1 cellular context compared by ENCODE assay signal in the genomic region with DNA sequence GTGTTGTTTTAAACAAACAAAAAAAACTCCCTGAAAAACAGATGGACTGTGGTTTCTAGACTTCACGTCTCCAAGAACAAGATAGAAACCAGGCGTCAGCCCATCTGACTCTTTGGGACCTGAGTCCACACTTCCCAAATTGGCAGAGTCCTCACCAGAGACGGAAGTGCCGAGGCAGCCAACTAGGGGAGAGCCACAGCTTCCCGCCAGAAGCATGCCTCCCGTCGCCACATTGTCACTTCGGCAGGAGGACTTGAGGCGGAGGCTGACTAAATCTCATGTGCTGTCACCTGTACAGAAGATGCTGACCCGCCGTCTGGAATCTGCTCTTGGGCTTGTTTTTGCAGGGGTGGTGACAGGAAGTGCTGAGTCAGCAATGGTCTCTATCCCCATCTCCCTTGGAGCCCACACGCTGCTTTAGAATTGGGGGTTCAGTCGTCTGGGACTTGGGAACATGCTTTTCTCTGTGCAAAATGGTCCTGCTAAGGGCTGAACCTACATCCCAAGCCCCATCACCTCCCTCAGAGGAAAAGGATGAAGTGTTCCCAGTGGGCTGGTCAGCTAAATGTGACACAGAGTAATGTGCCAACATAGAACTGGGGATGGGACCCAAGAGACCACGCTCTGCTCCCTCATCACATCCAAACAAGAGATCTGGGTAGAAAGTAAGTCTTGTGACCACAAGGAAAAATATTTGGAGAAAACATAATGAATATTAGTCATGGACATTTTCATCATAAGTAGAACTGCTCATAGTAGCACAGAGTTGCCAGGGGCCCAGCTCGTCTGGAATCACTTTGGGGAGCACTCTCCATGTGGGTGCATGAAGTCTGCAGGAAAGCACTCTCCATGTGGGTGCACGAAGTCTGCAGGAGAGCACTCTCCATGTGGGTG.
TF ChIP-seq lines count a peak whose summit lies in the region.

No MANE protein-coding gene starts in this region.

TF ChIP-seq in K562, 482 proteins besides CTCF, POLR2A, EP300 and RAD21 (continued from another document):
- TF ChIP-seq, protein P1, sequence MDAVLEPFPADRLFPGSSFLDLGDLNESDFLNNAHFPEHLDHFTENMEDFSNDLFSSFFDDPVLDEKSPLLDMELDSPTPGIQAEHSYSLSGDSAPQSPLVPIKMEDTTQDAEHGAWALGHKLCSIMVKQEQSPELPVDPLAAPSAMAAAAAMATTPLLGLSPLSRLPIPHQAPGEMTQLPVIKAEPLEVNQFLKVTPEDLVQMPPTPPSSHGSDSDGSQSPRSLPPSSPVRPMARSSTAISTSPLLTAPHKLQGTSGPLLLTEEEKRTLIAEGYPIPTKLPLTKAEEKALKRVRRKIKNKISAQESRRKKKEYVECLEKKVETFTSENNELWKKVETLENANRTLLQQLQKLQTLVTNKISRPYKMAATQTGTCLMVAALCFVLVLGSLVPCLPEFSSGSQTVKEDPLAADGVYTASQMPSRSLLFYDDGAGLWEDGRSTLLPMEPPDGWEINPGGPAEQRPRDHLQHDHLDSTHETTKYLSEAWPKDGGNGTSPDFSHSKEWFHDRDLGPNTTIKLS (IDR thresholded peaks at IDR 0.05; ENCODE audit: borderline replicate concordance, low read depth) = no peak
- TF ChIP-seq MAFF (IDR thresholded peaks at IDR 0.05; ENCODE audit: low read length) (peak; percentile 94), ZNF165 (CRISPR knock-in tag; IDR thresholded peaks at IDR 0.05; ENCODE audit: borderline replicate concordance) (no peak), NR3C1 (CRISPR knock-in tag; IDR thresholded peaks at IDR 0.05) (no peak), ZKSCAN3 (CRISPR knock-in tag; IDR thresholded peaks at IDR 0.05) (no peak), MAFG (tag; conservative IDR thresholded peaks at IDR 0.05) (peak; percentile 88), ZNF324 (CRISPR knock-in tag; IDR thresholded peaks at IDR 0.05) (no peak), MYNN (IDR thresholded peaks at IDR 0.05) (no peak), MYNN (CRISPR knock-in tag; IDR thresholded peaks at IDR 0.05) (no peak), FOXA1 (IDR thresholded peaks at IDR 0.05; ENCODE audit: borderline replicate concordance) (no peak), ZNF316 (IDR thresholded peaks at IDR 0.05) (peak; percentile 90), POLR2H (tag; IDR thresholded peaks at IDR 0.05; ENCODE audit: low read depth) (no peak), C11orf30 (IDR thresholded peaks at IDR 0.05; ENCODE audit: low read depth) (peak; percentile 87), SRSF7 (optimal IDR thresholded peaks at IDR 0.05; ENCODE audit: low read depth, low read length) (no peak), MAFK (IDR thresholded peaks at IDR 0.05; ENCODE audit: low read length) (peak; percentile 97), ARHGAP35 (IDR thresholded peaks at IDR 0.05; ENCODE audit: partially characterized antibody) (no peak)
- TF ChIP-seq, protein P2, sequence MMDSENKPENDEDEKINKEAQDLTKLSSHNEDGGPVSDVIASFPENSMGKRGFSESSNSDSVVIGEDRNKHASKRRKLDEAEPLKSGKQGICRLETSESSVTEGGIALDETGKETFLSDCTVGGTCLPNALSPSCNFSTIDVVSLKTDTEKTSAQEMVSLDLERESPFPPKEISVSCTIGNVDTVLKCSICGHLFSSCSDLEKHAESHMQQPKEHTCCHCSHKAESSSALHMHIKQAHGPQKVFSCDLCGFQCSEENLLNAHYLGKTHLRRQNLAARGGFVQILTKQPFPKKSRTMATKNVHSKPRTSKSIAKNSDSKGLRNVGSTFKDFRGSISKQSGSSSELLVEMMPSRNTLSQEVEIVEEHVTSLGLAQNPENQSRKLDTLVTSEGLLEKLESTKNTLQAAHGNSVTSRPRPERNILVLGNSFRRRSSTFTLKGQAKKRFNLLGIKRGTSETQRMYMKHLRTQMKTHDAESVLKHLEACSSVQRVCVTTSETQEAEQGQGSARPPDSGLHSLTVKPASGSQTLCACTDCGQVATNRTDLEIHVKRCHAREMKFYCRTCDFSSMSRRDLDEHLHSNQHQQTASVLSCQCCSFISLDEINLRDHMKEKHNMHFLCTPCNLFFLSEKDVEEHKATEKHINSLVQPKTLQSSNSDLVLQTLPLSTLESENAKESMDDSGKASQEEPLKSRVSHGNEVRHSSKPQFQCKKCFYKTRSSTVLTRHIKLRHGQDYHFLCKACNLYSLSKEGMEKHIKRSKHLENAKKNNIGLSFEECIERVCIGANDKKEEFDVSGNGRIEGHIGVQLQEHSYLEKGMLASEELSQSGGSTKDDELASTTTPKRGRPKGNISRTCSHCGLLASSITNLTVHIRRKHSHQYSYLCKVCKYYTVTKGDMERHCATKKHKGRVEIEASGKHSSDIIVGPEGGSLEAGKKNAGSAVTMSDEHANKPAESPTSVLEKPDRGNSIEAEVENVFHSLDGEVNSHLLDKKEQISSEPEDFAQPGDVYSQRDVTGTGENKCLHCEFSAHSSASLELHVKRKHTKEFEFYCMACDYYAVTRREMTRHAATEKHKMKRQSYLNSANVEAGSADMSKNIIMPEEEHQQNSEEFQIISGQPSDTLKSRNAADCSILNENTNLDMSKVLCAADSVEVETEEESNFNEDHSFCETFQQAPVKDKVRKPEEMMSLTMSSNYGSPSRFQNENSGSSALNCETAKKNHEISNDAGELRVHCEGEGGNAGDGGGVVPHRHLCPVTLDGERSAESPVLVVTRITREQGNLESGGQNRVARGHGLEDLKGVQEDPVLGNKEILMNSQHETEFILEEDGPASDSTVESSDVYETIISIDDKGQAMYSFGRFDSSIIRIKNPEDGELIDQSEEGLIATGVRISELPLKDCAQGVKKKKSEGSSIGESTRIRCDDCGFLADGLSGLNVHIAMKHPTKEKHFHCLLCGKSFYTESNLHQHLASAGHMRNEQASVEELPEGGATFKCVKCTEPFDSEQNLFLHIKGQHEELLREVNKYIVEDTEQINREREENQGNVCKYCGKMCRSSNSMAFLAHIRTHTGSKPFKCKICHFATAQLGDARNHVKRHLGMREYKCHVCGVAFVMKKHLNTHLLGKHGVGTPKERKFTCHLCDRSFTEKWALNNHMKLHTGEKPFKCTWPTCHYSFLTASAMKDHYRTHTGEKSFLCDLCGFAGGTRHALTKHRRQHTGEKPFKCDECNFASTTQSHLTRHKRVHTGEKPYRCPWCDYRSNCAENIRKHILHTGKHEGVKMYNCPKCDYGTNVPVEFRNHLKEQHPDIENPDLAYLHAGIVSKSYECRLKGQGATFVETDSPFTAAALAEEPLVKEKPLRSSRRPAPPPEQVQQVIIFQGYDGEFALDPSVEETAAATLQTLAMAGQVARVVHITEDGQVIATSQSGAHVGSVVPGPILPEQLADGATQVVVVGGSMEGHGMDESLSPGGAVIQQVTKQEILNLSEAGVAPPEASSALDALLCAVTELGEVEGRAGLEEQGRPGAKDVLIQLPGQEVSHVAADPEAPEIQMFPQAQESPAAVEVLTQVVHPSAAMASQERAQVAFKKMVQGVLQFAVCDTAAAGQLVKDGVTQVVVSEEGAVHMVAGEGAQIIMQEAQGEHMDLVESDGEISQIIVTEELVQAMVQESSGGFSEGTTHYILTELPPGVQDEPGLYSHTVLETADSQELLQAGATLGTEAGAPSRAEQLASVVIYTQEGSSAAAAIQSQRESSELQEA (IDR thresholded peaks at IDR 0.05; ENCODE audit: low read depth) = no peak
- TF ChIP-seq, protein P3, sequence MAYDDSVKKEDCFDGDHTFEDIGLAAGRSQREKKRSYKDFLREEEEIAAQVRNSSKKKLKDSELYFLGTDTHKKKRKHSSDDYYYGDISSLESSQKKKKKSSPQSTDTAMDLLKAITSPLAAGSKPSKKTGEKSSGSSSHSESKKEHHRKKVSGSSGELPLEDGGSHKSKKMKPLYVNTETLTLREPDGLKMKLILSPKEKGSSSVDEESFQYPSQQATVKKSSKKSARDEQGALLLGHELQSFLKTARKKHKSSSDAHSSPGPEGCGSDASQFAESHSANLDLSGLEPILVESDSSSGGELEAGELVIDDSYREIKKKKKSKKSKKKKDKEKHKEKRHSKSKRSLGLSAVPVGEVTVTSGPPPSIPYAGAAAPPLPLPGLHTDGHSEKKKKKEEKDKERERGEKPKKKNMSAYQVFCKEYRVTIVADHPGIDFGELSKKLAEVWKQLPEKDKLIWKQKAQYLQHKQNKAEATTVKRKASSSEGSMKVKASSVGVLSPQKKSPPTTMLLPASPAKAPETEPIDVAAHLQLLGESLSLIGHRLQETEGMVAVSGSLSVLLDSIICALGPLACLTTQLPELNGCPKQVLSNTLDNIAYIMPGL (CRISPR knock-in tag; IDR thresholded peaks at IDR 0.05) = no peak
- TF ChIP-seq, protein P4, sequence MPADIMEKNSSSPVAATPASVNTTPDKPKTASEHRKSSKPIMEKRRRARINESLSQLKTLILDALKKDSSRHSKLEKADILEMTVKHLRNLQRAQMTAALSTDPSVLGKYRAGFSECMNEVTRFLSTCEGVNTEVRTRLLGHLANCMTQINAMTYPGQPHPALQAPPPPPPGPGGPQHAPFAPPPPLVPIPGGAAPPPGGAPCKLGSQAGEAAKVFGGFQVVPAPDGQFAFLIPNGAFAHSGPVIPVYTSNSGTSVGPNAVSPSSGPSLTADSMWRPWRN (IDR thresholded peaks at IDR 0.05; ENCODE audit: low read depth) = no peak
- TF ChIP-seq, protein P5, sequence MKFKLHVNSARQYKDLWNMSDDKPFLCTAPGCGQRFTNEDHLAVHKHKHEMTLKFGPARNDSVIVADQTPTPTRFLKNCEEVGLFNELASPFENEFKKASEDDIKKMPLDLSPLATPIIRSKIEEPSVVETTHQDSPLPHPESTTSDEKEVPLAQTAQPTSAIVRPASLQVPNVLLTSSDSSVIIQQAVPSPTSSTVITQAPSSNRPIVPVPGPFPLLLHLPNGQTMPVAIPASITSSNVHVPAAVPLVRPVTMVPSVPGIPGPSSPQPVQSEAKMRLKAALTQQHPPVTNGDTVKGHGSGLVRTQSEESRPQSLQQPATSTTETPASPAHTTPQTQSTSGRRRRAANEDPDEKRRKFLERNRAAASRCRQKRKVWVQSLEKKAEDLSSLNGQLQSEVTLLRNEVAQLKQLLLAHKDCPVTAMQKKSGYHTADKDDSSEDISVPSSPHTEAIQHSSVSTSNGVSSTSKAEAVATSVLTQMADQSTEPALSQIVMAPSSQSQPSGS (CRISPR knock-in tag; IDR thresholded peaks at IDR 0.05) = no peak
- TF ChIP-seq, protein P6, sequence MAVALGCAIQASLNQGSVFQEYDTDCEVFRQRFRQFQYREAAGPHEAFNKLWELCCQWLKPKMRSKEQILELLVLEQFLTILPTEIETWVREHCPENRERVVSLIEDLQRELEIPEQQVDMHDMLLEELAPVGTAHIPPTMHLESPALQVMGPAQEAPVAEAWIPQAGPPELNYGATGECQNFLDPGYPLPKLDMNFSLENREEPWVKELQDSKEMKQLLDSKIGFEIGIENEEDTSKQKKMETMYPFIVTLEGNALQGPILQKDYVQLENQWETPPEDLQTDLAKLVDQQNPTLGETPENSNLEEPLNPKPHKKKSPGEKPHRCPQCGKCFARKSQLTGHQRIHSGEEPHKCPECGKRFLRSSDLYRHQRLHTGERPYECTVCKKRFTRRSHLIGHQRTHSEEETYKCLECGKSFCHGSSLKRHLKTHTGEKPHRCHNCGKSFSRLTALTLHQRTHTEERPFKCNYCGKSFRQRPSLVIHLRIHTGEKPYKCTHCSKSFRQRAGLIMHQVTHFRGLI (CRISPR knock-in tag; IDR thresholded peaks at IDR 0.05) = no peak
- TF ChIP-seq, protein P7, sequence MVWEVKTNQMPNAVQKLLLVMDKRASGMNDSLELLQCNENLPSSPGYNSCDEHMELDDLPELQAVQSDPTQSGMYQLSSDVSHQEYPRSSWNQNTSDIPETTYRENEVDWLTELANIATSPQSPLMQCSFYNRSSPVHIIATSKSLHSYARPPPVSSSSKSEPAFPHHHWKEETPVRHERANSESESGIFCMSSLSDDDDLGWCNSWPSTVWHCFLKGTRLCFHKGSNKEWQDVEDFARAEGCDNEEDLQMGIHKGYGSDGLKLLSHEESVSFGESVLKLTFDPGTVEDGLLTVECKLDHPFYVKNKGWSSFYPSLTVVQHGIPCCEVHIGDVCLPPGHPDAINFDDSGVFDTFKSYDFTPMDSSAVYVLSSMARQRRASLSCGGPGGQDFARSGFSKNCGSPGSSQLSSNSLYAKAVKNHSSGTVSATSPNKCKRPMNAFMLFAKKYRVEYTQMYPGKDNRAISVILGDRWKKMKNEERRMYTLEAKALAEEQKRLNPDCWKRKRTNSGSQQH (CRISPR knock-in tag; IDR thresholded peaks at IDR 0.05) = no peak
TF ChIP-seq in K562: peak in this region for 5.
